In genomic region chr17:42698736-42699414, GRCh38 we compare ENCODE assay signal across 1 cellular context.
A peak's percentile ranks its signal among the peaks of the same experiment; 100 is the strongest.
TF ChIP-seq lines count a peak whose summit lies in the region.

No MANE protein-coding gene starts in this region.

TF ChIP-seq in K562, 482 proteins besides CTCF, POLR2A, EP300 and RAD21 (continued from another document and continues in another):
- TF ChIP-seq HES1 (IDR thresholded peaks at IDR 0.05; ENCODE audit: low read depth) (peak; percentile 94), ZFPM2 (CRISPR knock-in tag; IDR thresholded peaks at IDR 0.05) (no peak), NBN (IDR thresholded peaks at IDR 0.05; ENCODE audit: low read depth) (peak; percentile 99), CREB3L1 (IDR thresholded peaks at IDR 0.05; ENCODE audit: borderline replicate concordance, low read depth) (peak; percentile 75), ZNF282 (CRISPR knock-in tag; IDR thresholded peaks at IDR 0.05) (no peak), POLR2AphosphoS2 (IDR thresholded peaks at IDR 0.05; ENCODE audit: low read length) (no peak; the same call in 1 of the 2 replicates), YBX1 (IDR thresholded peaks at IDR 0.05) (no peak), USF1 (CRISPR knock-in tag; IDR thresholded peaks at IDR 0.05) (no peak), SAP30 (IDR thresholded peaks at IDR 0.05; ENCODE audit: borderline replicate concordance, insufficient read depth, low read depth, low read length, poor library complexity, severe bottlenecking) (no peak), ETV5 (CRISPR knock-in tag; IDR thresholded peaks at IDR 0.05; ENCODE audit: low read depth) (no peak), ELF1 (tag; IDR thresholded peaks at IDR 0.05) (no peak; the same call in 1 of the 2 replicates), HOXB6 (CRISPR knock-in tag; IDR thresholded peaks at IDR 0.05; ENCODE audit: borderline replicate concordance) (no peak), ZNF764 (CRISPR knock-in tag; IDR thresholded peaks at IDR 0.05; ENCODE audit: low read depth) (no peak), RBFOX2 (IDR thresholded peaks at IDR 0.05; ENCODE audit: low read depth, low read length) (no peak), CBFB (CRISPR knock-in tag; IDR thresholded peaks at IDR 0.05) (no peak), CBX3 (IDR thresholded peaks at IDR 0.05; ENCODE audit: borderline replicate concordance in 1 of 2, low read length in 2 of 2) (peak in 1 of 2 experiments; percentile 91; a peak in 1 of 3 replicates), CBX2 (IDR thresholded peaks at IDR 0.05; ENCODE audit: insufficient read depth, low read length, poor library complexity, severe bottlenecking) (no peak), ZKSCAN1 (IDR thresholded peaks at IDR 0.05; ENCODE audit: low read depth, low read length) (peak; percentile 87), POU5F1 (IDR thresholded peaks at IDR 0.05; ENCODE audit: borderline replicate concordance, low read depth, low read length, partially characterized antibody) (no peak), SNRNP70 (optimal IDR thresholded peaks at IDR 0.05; ENCODE audit: low read depth, low read length) (no peak), ZNF668 (CRISPR knock-in tag; IDR thresholded peaks at IDR 0.05) (peak; percentile 84; the same call in 1 of the 2 replicates), ZNF75A (CRISPR knock-in tag; IDR thresholded peaks at IDR 0.05) (no peak), DEAF1 (CRISPR knock-in tag; IDR thresholded peaks at IDR 0.05) (peak; percentile 49; the same call in 1 of the 2 replicates), CHD1 (IDR thresholded peaks at IDR 0.05; ENCODE audit: low read length) (no peak), MIER1 (IDR thresholded peaks at IDR 0.05; ENCODE audit: low read depth) (no peak), SMARCE1 (IDR thresholded peaks at IDR 0.05) (peak; percentile 100), HCFC1 (IDR thresholded peaks at IDR 0.05; ENCODE audit: low read depth, low read length) (no peak; the same call in 1 of the 2 replicates), CUX1 (CRISPR knock-in tag; IDR thresholded peaks at IDR 0.05) (peak; percentile 95), MYNN (IDR thresholded peaks at IDR 0.05) (peak; percentile 97), MYNN (CRISPR knock-in tag; IDR thresholded peaks at IDR 0.05) (no peak), ZNF79 (CRISPR knock-in tag; IDR thresholded peaks at IDR 0.05; ENCODE audit: low read depth) (no peak), NCOA6 (IDR thresholded peaks at IDR 0.05) (peak; percentile 70), PURB (CRISPR knock-in tag; IDR thresholded peaks at IDR 0.05; ENCODE audit: low read depth) (no peak), TEAD1 (CRISPR knock-in tag; IDR thresholded peaks at IDR 0.05) (peak in 1 of 2 experiments; percentile 89; a peak in 3 of 4 replicates), GTF2A2 (tag; IDR thresholded peaks at IDR 0.05) (no peak), MCM3 (IDR thresholded peaks at IDR 0.05) (no peak), JUND (IDR thresholded peaks at IDR 0.05; ENCODE audit: borderline replicate concordance, low read depth, low read length) (peak; percentile 86), JUND (tag; IDR thresholded peaks at IDR 0.05; ENCODE audit: borderline replicate concordance, low read depth, low read length) (peak; percentile 84; the same call in 1 of the 3 replicates), ZNF584 (CRISPR knock-in tag; IDR thresholded peaks at IDR 0.05; ENCODE audit: low read depth) (peak; percentile 96), HMG20A (CRISPR knock-in tag; conservative IDR thresholded peaks at IDR 0.05) (no peak), SRSF3 (IDR thresholded peaks at IDR 0.05; ENCODE audit: insufficient read depth, low read length) (no peak), ELF2 (CRISPR knock-in tag; IDR thresholded peaks at IDR 0.05) (0 out of 2 replicates have a peak, but pooled peaks have one; percentile 32), E2F3 (CRISPR knock-in tag; IDR thresholded peaks at IDR 0.05) (peak; percentile 76; the same call in 1 of the 2 replicates), SAFB (IDR thresholded peaks at IDR 0.05; ENCODE audit: borderline replicate concordance, low read depth, low read length) (no peak)
- TF ChIP-seq, protein P1, sequence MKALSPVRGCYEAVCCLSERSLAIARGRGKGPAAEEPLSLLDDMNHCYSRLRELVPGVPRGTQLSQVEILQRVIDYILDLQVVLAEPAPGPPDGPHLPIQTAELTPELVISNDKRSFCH (CRISPR knock-in tag; IDR thresholded peaks at IDR 0.05), result peak; percentile 22; the same call in 1 of the 2 replicates
- TF ChIP-seq, protein P1 (tag; IDR thresholded peaks at IDR 0.05), result peak; percentile 95
- TF ChIP-seq, protein P2, sequence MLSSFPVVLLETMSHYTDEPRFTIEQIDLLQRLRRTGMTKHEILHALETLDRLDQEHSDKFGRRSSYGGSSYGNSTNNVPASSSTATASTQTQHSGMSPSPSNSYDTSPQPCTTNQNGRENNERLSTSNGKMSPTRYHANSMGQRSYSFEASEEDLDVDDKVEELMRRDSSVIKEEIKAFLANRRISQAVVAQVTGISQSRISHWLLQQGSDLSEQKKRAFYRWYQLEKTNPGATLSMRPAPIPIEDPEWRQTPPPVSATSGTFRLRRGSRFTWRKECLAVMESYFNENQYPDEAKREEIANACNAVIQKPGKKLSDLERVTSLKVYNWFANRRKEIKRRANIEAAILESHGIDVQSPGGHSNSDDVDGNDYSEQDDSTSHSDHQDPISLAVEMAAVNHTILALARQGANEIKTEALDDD (IDR thresholded peaks at IDR 0.05), result peak; percentile 83
- TF ChIP-seq, protein P3, sequence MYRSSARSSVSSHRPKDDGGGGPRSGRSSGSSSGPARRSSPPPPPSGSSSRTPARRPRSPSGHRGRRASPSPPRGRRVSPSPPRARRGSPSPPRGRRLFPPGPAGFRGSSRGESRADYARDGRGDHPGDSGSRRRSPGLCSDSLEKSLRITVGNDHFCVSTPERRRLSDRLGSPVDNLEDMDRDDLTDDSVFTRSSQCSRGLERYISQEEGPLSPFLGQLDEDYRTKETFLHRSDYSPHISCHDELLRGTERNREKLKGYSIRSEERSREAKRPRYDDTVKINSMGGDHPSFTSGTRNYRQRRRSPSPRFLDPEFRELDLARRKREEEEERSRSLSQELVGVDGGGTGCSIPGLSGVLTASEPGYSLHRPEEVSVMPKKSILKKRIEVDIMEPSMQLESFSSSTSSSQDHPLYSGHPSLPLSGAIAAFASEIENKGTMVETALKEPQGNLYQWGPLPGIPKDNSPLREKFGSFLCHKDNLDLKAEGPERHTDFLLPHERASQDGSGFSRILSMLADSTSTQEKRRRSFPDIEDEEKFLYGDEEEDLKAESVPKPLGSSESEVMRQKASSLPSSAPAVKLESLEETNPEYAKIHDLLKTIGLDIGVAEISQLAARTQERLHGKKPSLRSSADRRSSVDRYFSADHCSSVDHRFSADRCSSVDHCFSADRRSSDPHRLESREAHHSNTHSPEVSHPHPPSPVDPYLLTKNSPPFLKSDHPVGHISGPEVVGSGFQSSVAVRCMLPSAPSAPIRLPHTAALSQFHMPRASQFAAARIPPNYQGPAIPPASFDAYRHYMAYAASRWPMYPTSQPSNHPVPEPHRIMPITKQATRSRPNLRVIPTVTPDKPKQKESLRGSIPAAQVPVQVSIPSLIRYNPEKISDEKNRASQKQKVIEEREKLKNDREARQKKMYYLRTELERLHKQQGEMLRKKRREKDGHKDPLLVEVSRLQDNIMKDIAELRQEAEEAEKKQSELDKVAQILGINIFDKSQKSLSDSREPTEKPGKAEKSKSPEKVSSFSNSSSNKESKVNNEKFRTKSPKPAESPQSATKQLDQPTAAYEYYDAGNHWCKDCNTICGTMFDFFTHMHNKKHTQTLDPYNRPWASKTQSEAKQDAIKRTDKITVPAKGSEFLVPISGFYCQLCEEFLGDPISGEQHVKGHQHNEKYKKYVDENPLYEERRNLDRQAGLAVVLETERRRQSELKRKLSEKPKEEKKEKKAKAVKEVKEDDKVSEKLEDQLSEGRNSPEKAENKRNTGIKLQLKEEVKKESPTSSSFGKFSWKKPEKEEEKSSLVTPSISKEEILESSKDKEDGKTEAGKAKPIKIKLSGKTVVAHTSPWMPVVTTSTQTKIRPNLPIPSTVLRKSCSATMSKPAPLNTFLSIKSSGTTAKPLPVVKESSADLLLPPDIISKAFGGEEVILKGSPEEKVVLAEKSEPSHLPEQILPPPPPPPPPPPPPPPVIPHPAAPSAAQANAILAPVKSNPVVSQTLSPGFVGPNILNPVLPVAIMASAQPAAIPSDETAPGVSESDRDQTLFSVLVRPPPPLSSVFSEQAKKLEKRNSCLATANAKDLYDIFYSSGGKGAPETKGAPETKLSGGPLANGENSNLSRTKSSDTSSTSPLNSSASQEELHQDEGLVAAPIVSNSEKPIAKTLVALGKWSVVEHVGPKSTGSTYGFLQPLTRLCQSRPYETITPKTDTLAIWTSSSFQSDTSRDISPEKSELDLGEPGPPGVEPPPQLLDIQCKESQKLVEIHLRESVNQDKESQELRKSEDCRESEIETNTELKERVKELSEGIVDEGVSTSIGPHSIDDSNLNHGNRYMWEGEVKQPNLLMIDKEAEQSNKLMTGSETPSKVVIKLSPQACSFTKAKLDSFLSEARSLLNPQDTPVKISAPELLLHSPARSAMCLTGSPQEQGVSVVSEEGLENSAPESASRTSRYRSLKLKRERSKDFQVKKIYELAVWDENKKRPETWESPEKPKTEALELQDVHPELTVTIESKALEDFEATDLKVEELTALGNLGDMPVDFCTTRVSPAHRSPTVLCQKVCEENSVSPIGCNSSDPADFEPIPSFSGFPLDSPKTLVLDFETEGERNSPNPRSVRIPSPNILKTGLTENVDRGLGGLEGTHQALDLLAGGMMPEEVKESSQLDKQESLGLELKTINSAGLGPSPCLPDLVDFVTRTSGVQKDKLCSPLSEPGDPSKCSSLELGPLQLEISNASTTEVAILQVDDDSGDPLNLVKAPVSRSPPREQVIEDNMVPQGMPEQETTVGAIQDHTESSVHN (IDR thresholded peaks at IDR 0.05; ENCODE audit: borderline replicate concordance in 1 of 2, low read depth in 1 of 2), result peak in 1 of 2 experiments; percentile 81; a peak in 2 of 4 replicates
